Comparison of ENCODE assay signal across 19 cellular contexts in genomic region chr17:72887917-72888316, GRCh38.
"Had no signal": no experiment of that assay in that cellular context is flagged by ENCODE, and none has a peak within 500 bp of the region (broad histone marks: within the 10 kb centered on the region; RNA-seq: fewer than 3 reads in every experiment).

No MANE protein-coding gene starts in this region.

- H3K36me3 Mint-ChIP-seq: type B pancreatic cell had no signal

- H3K4me1 Mint-ChIP-seq: activated B cell treated with CpG ODN at 0.5 μM for 24 hours; nephron; stimulated activated memory B cell treated with anti-CD40 and anti-IgM and Interleukin-4, amounts not matched to agents 10 μg/mL and 1 μg/mL and 100 μg/mL, for 72 hours; T-cell had no signal

- H3K9me3 Mint-ChIP-seq: activated B cell treated with CpG ODN at 0.5 μM for 24 hours; activated naive CD4-positive, alpha-beta T cell treated with anti-CD3 and anti-CD28 coated beads, Interleukin-2, amount 50 U/mL, for 24 hours; nephron; stimulated activated memory B cell treated with anti-CD40 and anti-IgM and Interleukin-4, amounts not matched to agents 10 μg/mL and 1 μg/mL and 100 μg/mL, for 72 hours; type B pancreatic cell had no signal

- H3K27ac Mint-ChIP-seq: activated B cell treated with CpG ODN at 0.5 μM for 24 hours; activated naive CD4-positive, alpha-beta T cell treated with anti-CD3 and anti-CD28 coated beads, Interleukin-2, amount 50 U/mL, for 24 hours; nephron; stimulated activated memory B cell treated with anti-CD40 and anti-IgM and Interleukin-4, amounts not matched to agents 10 μg/mL and 1 μg/mL and 100 μg/mL, for 72 hours; T-cell; type B pancreatic cell had no signal

- H3K4me3 Mint-ChIP-seq: activated B cell treated with CpG ODN at 0.5 μM for 24 hours; activated naive CD4-positive, alpha-beta T cell treated with anti-CD3 and anti-CD28 coated beads, Interleukin-2, amount 50 U/mL, for 24 hours; nephron; stimulated activated memory B cell treated with anti-CD40 and anti-IgM and Interleukin-4, amounts not matched to agents 10 μg/mL and 1 μg/mL and 100 μg/mL, for 72 hours; T-cell; type B pancreatic cell had no signal

- DNase-seq: activated B cell treated with CpG ODN at 0.5 μM for 24 hours; activated CD4-positive, alpha-beta T cell treated with anti-CD3 and anti-CD28 coated beads for 48 hours; activated CD8-positive, alpha-beta memory T cell treated with anti-CD3 and anti-CD28 coated beads, Interleukin-2, amount 50 U/mL, for 4 hours; activated gamma-delta T cell; activated T-cell treated with anti-CD3 and anti-CD28 coated beads, Interleukin-2, amount 50 U/mL, for 48 hours; amygdala; body of pancreas; dorsolateral prefrontal cortex; posterior cingulate gyrus; sigmoid colon; spleen; stimulated activated CD4-positive, alpha-beta T cell treated with anti-CD3 and anti-CD28 coated beads, Interleukin-4, amount 100 ng/mL, for 4 hours; T-cell; testis had no signal

- H3K27me3 Mint-ChIP-seq: activated B cell treated with CpG ODN at 0.5 μM for 24 hours; activated naive CD4-positive, alpha-beta T cell treated with anti-CD3 and anti-CD28 coated beads, Interleukin-2, amount 50 U/mL, for 24 hours; stimulated activated memory B cell treated with anti-CD40 and anti-IgM and Interleukin-4, amounts not matched to agents 10 μg/mL and 1 μg/mL and 100 μg/mL, for 72 hours; T-cell; type B pancreatic cell had no signal

- H3K4me3 ChIP-seq: body of pancreas, dorsolateral prefrontal cortex, sigmoid colon, SK-N-MC, spleen, testis had no signal

- ATAC-seq: body of pancreas; stimulated activated memory B cell treated with anti-CD40 and anti-IgM and Interleukin-4, amounts not matched to agents 10 μg/mL and 1 μg/mL and 100 μg/mL, for 72 hours; T-cell had no signal
